ENCODE assay signal across 8 cellular contexts in genomic region chr17:20670506-20670905, GRCh38.
DNase-seq lines count a peak whose midpoint lies in the region; ATAC-seq, FAIRE-seq and TF ChIP-seq lines count a peak whose summit lies in the region.
"Not testable (repeated sequence)": the region's sequence is repeated elsewhere in the genome, so short reads cannot be mapped to it uniquely, and the experiment has no call there.

No MANE protein-coding gene starts in this region.

- ATAC-seq in GM18867 (IDR thresholded peaks at IDR 0.05; ENCODE audit: unreplicated experiment) (peak; percentile 73), GM21447 (IDR thresholded peaks at IDR 0.05; ENCODE audit: unreplicated experiment) (peak; percentile 63), HG02798 (IDR thresholded peaks at IDR 0.05; ENCODE audit: poor library complexity, unreplicated experiment) (peak; percentile 69), HG03432 (IDR thresholded peaks at IDR 0.05; ENCODE audit: unreplicated experiment) (peak; percentile 75), natural killer cell (peak in 2 of 3 donors; percentile 54 to 64)
- ATAC-seq in activated CD4-positive, alpha-beta T cell treated with anti-CD3 and anti-CD28 coated beads for 36 hours: peak; percentile 53

- CTCF ChIA-PET in activated CD4-positive, alpha-beta T cell treated with anti-CD3 and anti-CD28 coated beads for 36 hours (lab: Charles Lee): not testable (repeated sequence)

- TF ChIP-seq POLR2A in GM12892 (IDR thresholded peaks at IDR 0.05; ENCODE audit: low read depth, low read length): not testable (repeated sequence)

- intact Hi-C loops in activated CD4-positive, alpha-beta T cell treated with anti-CD3 and anti-CD28 coated beads for 36 hours (cut with DNase I, micrococcal nuclease); natural killer cell (cut with micrococcal nuclease): not testable (repeated sequence)

- TF ChIP-seq CTCF in natural killer cell (IDR thresholded peaks at IDR 0.05): not testable (repeated sequence)

- not testable (repeated sequence) for H3K27ac Mint-ChIP-seq in activated CD4-positive, alpha-beta T cell treated with anti-CD3 and anti-CD28 coated beads for 36 hours
- H3K27ac Mint-ChIP-seq in natural killer cell: peak overlapping the region in 1 of 2 donors; percentile 48

- H3K4me3 Mint-ChIP-seq in activated CD4-positive, alpha-beta T cell treated with anti-CD3 and anti-CD28 coated beads for 36 hours; natural killer cell: not testable (repeated sequence)

- not testable (repeated sequence) for H3K36me3 Mint-ChIP-seq in activated CD4-positive, alpha-beta T cell treated with anti-CD3 and anti-CD28 coated beads for 36 hours (ENCODE audit: low read depth); natural killer cell

- POLR2A ChIA-PET in activated CD4-positive, alpha-beta T cell treated with anti-CD3 and anti-CD28 coated beads for 36 hours (lab: Charles Lee): not testable (repeated sequence)

- peak; percentile 76 for FAIRE-seq in GM12892 (lab: Jason Lieb, UNC)
- FAIRE-seq in GM19239 (lab: Jason Lieb, UNC): peak; percentile 84

- H3K27me3 Mint-ChIP-seq in activated CD4-positive, alpha-beta T cell treated with anti-CD3 and anti-CD28 coated beads for 36 hours; natural killer cell (ENCODE audit: low read depth in 2 of 2): not testable (repeated sequence)

- H3K4me1 Mint-ChIP-seq in activated CD4-positive, alpha-beta T cell treated with anti-CD3 and anti-CD28 coated beads for 36 hours; natural killer cell: not testable (repeated sequence)

- not testable (repeated sequence) for DNase-seq in GM12892 (ENCODE audit: insufficient read length); GM19239 (ENCODE audit: insufficient read length, low spot score); activated CD4-positive, alpha-beta T cell treated with anti-CD3 and anti-CD28 coated beads for 36 hours; natural killer cell

- not testable (repeated sequence) for H3K9me3 Mint-ChIP-seq in activated CD4-positive, alpha-beta T cell treated with anti-CD3 and anti-CD28 coated beads for 36 hours (ENCODE audit: low read depth); natural killer cell
